Comparison of ENCODE assay signal across 10 cellular contexts in the genomic region with DNA sequence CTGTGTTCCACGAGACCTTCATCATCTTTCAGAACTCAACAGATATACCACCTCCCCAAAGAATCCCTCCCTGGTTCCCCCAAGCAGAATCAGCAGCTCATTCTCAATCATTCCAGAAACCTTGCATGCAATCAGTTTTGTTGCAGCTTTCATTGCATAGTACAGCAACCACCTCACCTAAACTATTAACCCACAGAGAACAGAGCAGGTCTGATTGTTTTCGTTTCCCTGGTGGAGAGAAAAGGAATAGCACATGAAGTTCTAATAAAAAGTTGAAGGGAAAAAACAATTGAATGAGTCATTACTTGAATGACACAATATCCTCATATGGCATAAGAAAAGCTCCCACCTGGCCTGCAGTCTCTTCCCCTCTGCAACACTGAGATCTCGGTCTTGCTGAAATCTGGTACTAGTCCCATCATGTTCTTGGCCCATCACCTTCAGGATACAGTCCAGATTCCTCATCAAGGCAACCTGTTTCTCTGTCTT.
DNase-seq lines count a peak whose midpoint lies in the region; ATAC-seq and TF ChIP-seq lines count a peak whose summit lies in the region.
"Had no signal": no experiment of that assay in that cellular context is flagged by ENCODE, and none has a peak within 500 bp of the region (broad histone marks: within the 10 kb centered on the region; RNA-seq: fewer than 3 reads in every experiment).

No MANE protein-coding gene starts in this region.

- TF ChIP-seq CTCF in endothelial cell (IDR thresholded peaks at IDR 0.05; ENCODE audit: unreplicated experiment) (peak; percentile 72), Peyer's patch (IDR thresholded peaks at IDR 0.05) (peak in 3 of 6 experiments; percentile 7 to 30 (median 18))

- H3K27me3 Mint-ChIP-seq in endothelial cell (ENCODE audit: unreplicated experiment), result no peaks in the 10 kb centered on the region
- peaks cover 24 to 47% of the 10 kb centered on the region in 2 donors for H3K27me3 Mint-ChIP-seq in stimulated activated naive B cell treated with anti-CD40 and anti-IgM and Interleukin-4, amounts not matched to agents 10 μg/mL and 1 μg/mL and 100 μg/mL, for 72 hours

- H3K9me3 Mint-ChIP-seq in endothelial cell (ENCODE audit: unreplicated experiment), result no peaks in the 10 kb centered on the region
- peaks cover 20 to 21% of the 10 kb centered on the region in 2 donors for H3K9me3 Mint-ChIP-seq in stimulated activated naive B cell treated with anti-CD40 and anti-IgM and Interleukin-4, amounts not matched to agents 10 μg/mL and 1 μg/mL and 100 μg/mL, for 72 hours

- H3K27ac ChIP-seq in Peyer's patch, result no peak overlapping the region
- H3K27ac ChIP-seq: BLaER1 had no signal

- H3K4me3 ChIP-seq in Peyer's patch, result no peak overlapping the region
- H3K4me3 ChIP-seq: BLaER1 had no signal

- H3K4me1 ChIP-seq in Peyer's patch, result no peaks in the 10 kb centered on the region
- H3K4me1 ChIP-seq: BLaER1 had no signal

- no peaks in the 10 kb centered on the region for H3K4me1 Mint-ChIP-seq in endothelial cell (ENCODE audit: unreplicated experiment)
- peaks cover 5 to 7% of the 10 kb centered on the region in 2 donors for H3K4me1 Mint-ChIP-seq in stimulated activated naive B cell treated with anti-CD40 and anti-IgM and Interleukin-4, amounts not matched to agents 10 μg/mL and 1 μg/mL and 100 μg/mL, for 72 hours

- H3K9me3 ChIP-seq in Peyer's patch, result peaks cover 0 to 9% (median 3%) of the 10 kb centered on the region in 4 donors

- ATAC-seq in activated CD4-positive, CD25-positive, alpha-beta regulatory T cell treated with anti-CD3 and anti-CD28 coated beads, Interleukin-2, amount 50 U/mL, for 24 hours, result peak; percentile 64 to 70
- ATAC-seq in stimulated activated naive B cell treated with anti-CD40 and anti-IgM and Interleukin-4, amounts not matched to agents 10 μg/mL and 1 μg/mL and 100 μg/mL, for 72 hours (replicated peaks), result peak; percentile 64 to 75

- no peak overlapping the region for H3K4me3 Mint-ChIP-seq in endothelial cell (ENCODE audit: unreplicated experiment)
- no peak overlapping the region for H3K4me3 Mint-ChIP-seq in stimulated activated naive B cell treated with anti-CD40 and anti-IgM and Interleukin-4, amounts not matched to agents 10 μg/mL and 1 μg/mL and 100 μg/mL, for 72 hours
- H3K4me3 Mint-ChIP-seq: activated CD4-positive, alpha-beta memory T cell treated with anti-CD3 and anti-CD28 coated beads, Interleukin-2, amount 10 ng/mL, durations not matched to agents 7 days and 5 days had no signal

- DNase-seq in activated CD4-positive, CD25-positive, alpha-beta regulatory T cell treated with anti-CD3 and anti-CD28 coated beads, Interleukin-2, amount 50 U/mL, for 72 hours, result no peak
- DNase-seq in NCI-H69 (lab: John Stamatoyannopoulos, UW), result peak; percentile 0
- DNase-seq in endothelial cell (ENCODE audit: low spot score), result no peak
- no peak for DNase-seq in stimulated activated naive B cell treated with anti-CD40 and anti-IgM and Interleukin-4, amounts not matched to agents 10 μg/mL and 1 μg/mL and 100 μg/mL, for 72 hours
- DNase-seq in DMS79 (lab: John Stamatoyannopoulos, UW), result no peak
- no peak for DNase-seq in activated gamma-delta T cell (lab: John Stamatoyannopoulos, UW)
- no peak for DNase-seq in Peyer's patch
- DNase-seq: activated CD4-positive, alpha-beta memory T cell treated with anti-CD3 and anti-CD28 coated beads, Interleukin-2, amount 10 ng/mL, durations not matched to agents 7 days and 5 days had no signal

- no peak for TF ChIP-seq POLR2A in Peyer's patch (IDR thresholded peaks at IDR 0.05)

- no peak overlapping the region for H3K27ac Mint-ChIP-seq in endothelial cell (ENCODE audit: unreplicated experiment)
- H3K27ac Mint-ChIP-seq in stimulated activated naive B cell treated with anti-CD40 and anti-IgM and Interleukin-4, amounts not matched to agents 10 μg/mL and 1 μg/mL and 100 μg/mL, for 72 hours, result no peak overlapping the region
- H3K27ac Mint-ChIP-seq: activated CD4-positive, alpha-beta memory T cell treated with anti-CD3 and anti-CD28 coated beads, Interleukin-2, amount 10 ng/mL, durations not matched to agents 7 days and 5 days had no signal

- peaks cover 4% of the 10 kb centered on the region for H3K36me3 Mint-ChIP-seq in endothelial cell (ENCODE audit: low read depth, unreplicated experiment)
- no peaks in the 10 kb centered on the region for H3K36me3 Mint-ChIP-seq in stimulated activated naive B cell treated with anti-CD40 and anti-IgM and Interleukin-4, amounts not matched to agents 10 μg/mL and 1 μg/mL and 100 μg/mL, for 72 hours

- no peaks in the 10 kb centered on the region for H3K36me3 ChIP-seq in Peyer's patch
- H3K36me3 ChIP-seq: BLaER1 had no signal

- H3K27me3 ChIP-seq in Peyer's patch, result no peaks in the 10 kb centered on the region
- H3K27me3 ChIP-seq: BLaER1 had no signal
